8 cellular contexts compared by ENCODE assay signal in the genomic region with DNA sequence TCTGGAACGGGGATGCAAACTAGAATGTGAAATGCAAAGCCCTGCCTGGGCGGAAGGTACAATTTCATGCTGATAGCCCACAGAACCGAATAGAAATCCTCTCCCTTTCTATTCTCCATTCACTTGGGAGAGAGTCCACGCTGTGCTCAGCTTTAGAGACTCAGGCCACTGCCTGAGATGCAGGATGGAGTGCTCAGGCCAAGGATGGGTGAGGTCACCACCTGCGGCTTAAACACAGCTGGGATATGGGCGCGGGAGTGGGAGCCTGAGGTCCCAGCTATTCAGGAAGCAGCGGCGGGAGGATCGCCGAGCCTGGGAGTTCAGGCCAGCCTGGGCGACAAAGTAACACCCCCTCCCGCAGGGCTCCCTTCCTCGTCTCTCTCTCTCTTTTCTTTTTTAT. TPM values are rescaled to one million over a fixed set of nuclear protein-coding genes. Genes with fewer than 3 reads are reported as not detected.
DNase-seq lines count a peak whose midpoint lies in the region; ATAC-seq and TF ChIP-seq lines count a peak whose summit lies in the region.

No MANE protein-coding gene starts in this region.

- POLR2A ChIA-PET in activated CD4-positive, alpha-beta T cell treated with anti-CD3 and anti-CD28 coated beads, Interleukin-2, amount 10 ng/mL, durations not matched to agents 7 days and 5 days (lab: Charles Lee), result interaction anchor here (0.6 kb wide), 1 partner anchor 60 kb away, joined by 3 read pairs; no protein-coding TSS in a partner anchor

- H4K20me1 ChIP-seq in MM.1S (ENCODE audit: insufficient read depth, low read length), result no peaks in the 10 kb centered on the region

- peaks cover 20% of the 10 kb centered on the region for H3K4me1 Mint-ChIP-seq in activated CD4-positive, alpha-beta T cell treated with anti-CD3 and anti-CD28 coated beads, Interleukin-2, amount 10 ng/mL, durations not matched to agents 7 days and 5 days

- H3K4me3 Mint-ChIP-seq in activated CD4-positive, alpha-beta T cell treated with anti-CD3 and anti-CD28 coated beads, Interleukin-2, amount 10 ng/mL, durations not matched to agents 7 days and 5 days, result peak overlapping the region; percentile 82

- peak overlapping the region; percentile 94 for H3K27ac Mint-ChIP-seq in activated CD4-positive, alpha-beta T cell treated with anti-CD3 and anti-CD28 coated beads, Interleukin-2, amount 10 ng/mL, durations not matched to agents 7 days and 5 days
- peak overlapping the region in 1 of 2 donors; percentile 93 for H3K27ac Mint-ChIP-seq in activated naive CD4-positive, alpha-beta T cell treated with anti-CD3 and anti-CD28 coated beads, Interleukin-2, amount 50 U/mL, for 72 hours

- no peaks in the 10 kb centered on the region for H3K79me2 ChIP-seq in MM.1S (ENCODE audit: low read length)

- H3K27ac ChIP-seq in right cardiac atrium (ENCODE audit: low read length) (peak overlapping the region; percentile 9), MM.1S (ENCODE audit: low read length) (no peak overlapping the region)

- intact Hi-C loops in right cardiac atrium (cut with DNase I), result no loop called here

- no peaks in the 10 kb centered on the region for H3K27me3 Mint-ChIP-seq in activated CD4-positive, alpha-beta T cell treated with anti-CD3 and anti-CD28 coated beads, Interleukin-2, amount 10 ng/mL, durations not matched to agents 7 days and 5 days

- peaks cover 62% of the 10 kb centered on the region for H3K36me3 Mint-ChIP-seq in activated CD4-positive, alpha-beta T cell treated with anti-CD3 and anti-CD28 coated beads, Interleukin-2, amount 10 ng/mL, durations not matched to agents 7 days and 5 days (ENCODE audit: low read depth)
- H3K36me3 Mint-ChIP-seq in activated naive CD4-positive, alpha-beta T cell treated with anti-CD3 and anti-CD28 coated beads, Interleukin-2, amount 50 U/mL, for 72 hours, result peaks cover 8 to 58% of the 10 kb centered on the region in 2 donors

- H2AFZ ChIP-seq in MM.1S (ENCODE audit: low read length), result no peak overlapping the region

- ATAC-seq in HG03378 (IDR thresholded peaks at IDR 0.05; ENCODE audit: unreplicated experiment), result peak; percentile 21
- peak; percentile 22 to 32 for ATAC-seq in activated naive CD4-positive, alpha-beta T cell treated with anti-CD3 and anti-CD28 coated beads, Interleukin-2, amount 50 U/mL, for 72 hours
- peak; percentile 28 to 58 for ATAC-seq in right cardiac atrium
- no peak for ATAC-seq in GM19463 (IDR thresholded peaks at IDR 0.05; ENCODE audit: unreplicated experiment)

- no peaks in the 10 kb centered on the region for H3K9me3 ChIP-seq in right cardiac atrium (ENCODE audit: control insufficient read depth, low read length)
- no peaks in the 10 kb centered on the region for H3K9me3 ChIP-seq in MM.1S (replicated peaks; ENCODE audit: insufficient read depth, low read length)

- H3K27me3 ChIP-seq in right cardiac atrium (ENCODE audit: control insufficient read depth, insufficient read depth), result no peaks in the 10 kb centered on the region
- no peaks in the 10 kb centered on the region for H3K27me3 ChIP-seq in MM.1S (replicated peaks; ENCODE audit: insufficient read depth, low read length)

- H3K4me1 ChIP-seq in right cardiac atrium (ENCODE audit: control insufficient read depth, insufficient read depth, low read length) (no peaks in the 10 kb centered on the region), MM.1S (ENCODE audit: low read length) (no peaks in the 10 kb centered on the region)

- WGBS in right cardiac atrium, result 6% methylated on average over 14 of the region's 14 CpGs

- no peaks in the 10 kb centered on the region for H3K9me2 ChIP-seq in MM.1S (replicated peaks; ENCODE audit: insufficient read depth, low read length)

- H3F3A ChIP-seq in MM.1S (ENCODE audit: insufficient read depth, low read length), result no peaks in the 10 kb centered on the region

- peak overlapping the region; percentile 85 for H3K4me3 ChIP-seq in right cardiac atrium (ENCODE audit: low read length)
- H3K4me3 ChIP-seq in MM.1S (ENCODE audit: low read length), result no peak overlapping the region

- TF ChIP-seq CTCF in MM.1S (IDR thresholded peaks at IDR 0.05; ENCODE audit: low read length), result no peak

- no peak overlapping the region for H3K9ac ChIP-seq in MM.1S (ENCODE audit: low read length)

- peaks cover 30% of the 10 kb centered on the region for H3K9me3 Mint-ChIP-seq in activated CD4-positive, alpha-beta T cell treated with anti-CD3 and anti-CD28 coated beads, Interleukin-2, amount 10 ng/mL, durations not matched to agents 7 days and 5 days
- peaks cover 13 to 34% of the 10 kb centered on the region in 2 donors for H3K9me3 Mint-ChIP-seq in activated naive CD4-positive, alpha-beta T cell treated with anti-CD3 and anti-CD28 coated beads, Interleukin-2, amount 50 U/mL, for 72 hours

- CTCF ChIA-PET in activated CD4-positive, alpha-beta T cell treated with anti-CD3 and anti-CD28 coated beads, Interleukin-2, amount 10 ng/mL, durations not matched to agents 7 days and 5 days (lab: Charles Lee), result no interaction called here

- no peaks in the 10 kb centered on the region for H3K36me3 ChIP-seq in MM.1S (replicated peaks; ENCODE audit: insufficient read depth, low read length)

- DNase-seq in activated CD4-positive, alpha-beta T cell treated with anti-CD3 and anti-CD28 coated beads, Interleukin-2, amount 10 ng/mL, durations not matched to agents 7 days and 5 days, result no peak
- DNase-seq in activated CD4-positive, alpha-beta T cell treated with anti-CD3 and anti-CD28 coated beads for 4 hours, result no peak
- DNase-seq in activated naive CD4-positive, alpha-beta T cell treated with anti-CD3 and anti-CD28 coated beads, Interleukin-2, amount 50 U/mL, for 72 hours (ENCODE audit: low spot score in 2 of 2), result no peak
- peak; percentile 50 to 68 (median 51) for DNase-seq in right cardiac atrium
- DNase-seq in putamen (ENCODE audit: low spot score), result peak; percentile 3
- no peak for DNase-seq in MM.1S

- no peak overlapping the region for H3K4me2 ChIP-seq in MM.1S (ENCODE audit: low read depth, low read length)

RNA-seq across cellular contexts. Expression of a gene that starts 0.4 kb away (rescaled TPM):
- 10 to 100 TPM; 57.8 to 60.5 TPM for total RNA-seq in activated CD4-positive, alpha-beta T cell treated with anti-CD3 and anti-CD28 coated beads, Interleukin-2, amount 10 ng/mL, durations not matched to agents 7 days and 5 days
- 10 to 100 TPM; 37.0 to 49.9 TPM for total RNA-seq in activated naive CD4-positive, alpha-beta T cell treated with anti-CD3 and anti-CD28 coated beads, Interleukin-2, amount 50 U/mL, for 72 hours
- total RNA-seq in right cardiac atrium, result 10 to 100 TPM; 19.2 to 27.4 (median 22.5) TPM
- 24.9 TPM for polyA plus RNA-seq in right cardiac atrium

Comparison
In these comparisons a context has a peak if more than half of its experiments do, and no peak if none do; other contexts are left out.
1. DNase-seq: peak in right cardiac atrium (3 of 3) and putamen (single experiment); none in activated CD4-positive, alpha-beta T cell treated with anti-CD3 and anti-CD28 coated beads, Interleukin-2, amount 10 ng/mL, durations not matched to agents 7 days and 5 days (single experiment), activated CD4-positive, alpha-beta T cell treated with anti-CD3 and anti-CD28 coated beads for 4 hours (0 of 2), activated naive CD4-positive, alpha-beta T cell treated with anti-CD3 and anti-CD28 coated beads, Interleukin-2, amount 50 U/mL, for 72 hours (0 of 2) and MM.1S (single experiment).